ENCODE assay signal across 8 cellular contexts in the genomic region with DNA sequence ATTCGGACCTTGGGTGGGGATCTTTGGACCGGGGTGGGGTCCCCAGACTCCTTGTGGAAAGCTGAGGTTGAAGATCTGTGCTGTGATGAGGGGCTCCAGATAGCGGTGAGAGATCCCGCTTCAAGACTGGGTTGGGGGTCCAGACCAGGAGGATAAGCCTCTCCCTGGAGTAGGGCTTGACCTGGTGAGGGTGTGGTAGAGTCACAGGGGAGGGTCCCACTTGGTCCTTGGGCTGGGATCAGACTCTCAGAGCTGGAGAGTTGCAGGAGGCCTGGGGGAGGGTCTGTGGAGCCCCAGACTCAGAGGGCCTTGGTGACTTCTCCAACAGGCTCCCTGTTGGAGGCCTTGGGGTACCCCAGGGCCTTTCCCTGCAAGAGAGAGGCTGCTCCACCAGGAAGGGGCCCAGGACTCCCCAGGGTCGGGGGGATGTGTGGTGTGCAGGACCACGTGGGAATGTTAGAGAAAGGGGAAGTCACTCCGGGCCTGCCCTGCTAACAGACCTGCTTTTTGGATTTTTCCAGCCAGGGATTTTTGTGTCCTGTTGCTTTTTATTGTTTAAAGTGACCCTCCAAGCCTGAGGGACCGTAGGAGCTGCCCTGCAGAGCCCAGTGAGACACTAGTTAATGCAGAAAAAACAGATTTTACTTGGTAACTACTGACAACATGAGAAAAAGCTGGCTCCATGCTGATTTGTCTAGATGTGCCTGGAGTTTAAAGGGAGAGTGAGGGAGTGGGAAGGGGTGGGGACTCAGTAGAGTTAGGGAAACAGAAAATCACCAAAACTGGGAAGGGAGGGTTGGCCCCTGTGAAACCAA. TPM values are rescaled to one million over a fixed set of nuclear protein-coding genes. Genes with fewer than 3 reads are reported as not detected.
DNase-seq lines count a peak whose midpoint lies in the region; ATAC-seq and TF ChIP-seq lines count a peak whose summit lies in the region.

No MANE protein-coding gene starts in this region.

- H3K4me3 ChIP-seq in GM12875 (ENCODE audit: low read depth, low read length) (peak overlapping the region; percentile 89), PC-3 (ENCODE audit: low read length) (peak overlapping the region; percentile 93), cardiac fibroblast (replicated peaks in 1 of 2; ENCODE audit: low read depth in 2 of 2, low read length in 2 of 2) (peak overlapping the region; percentile 78 to 80)

- peak overlapping the region; percentile 25 for H3K27ac ChIP-seq in PC-3 (ENCODE audit: low read length)

- in situ Hi-C loops in ACHN (cut with HindIII; ENCODE audit: low pct_ligation_motif_present, low pct_unique_long_range_greater_than_20kb, low sequenced_read_pairs): no loop called here

- peak overlapping the region; percentile 100 for H3K4me2 ChIP-seq in PC-3 (ENCODE audit: low read length)

- H4K20me1 ChIP-seq in PC-3 (ENCODE audit: low read length): no peaks in the 10 kb centered on the region

- H3F3A ChIP-seq in PC-3 (ENCODE audit: low read length, unreplicated experiment): no peaks in the 10 kb centered on the region

- BruUV-seq in PC-3 (replicated peaks; lab: Mats Ljungman, UMichigan): TSS peak; percentile 63

- ATAC-seq in PC-3 (peak; percentile 51), HG03280 (IDR thresholded peaks at IDR 0.05; ENCODE audit: unreplicated experiment) (no peak)
- peak; percentile 31 for ATAC-seq in stimulated activated effector memory CD8-positive, alpha-beta T cell treated with anti-CD3 and anti-CD28 coated beads, Interleukin-12 subunit alpha, Interleukin-12 subunit beta, amount 100 ng/mL, for 72 hours

- DNase-seq in ACHN: peak; percentile 44
- no peak for DNase-seq in PC-3
- peak; percentile 76 to 84 for DNase-seq in cardiac fibroblast (ENCODE audit: low read depth in 2 of 2)
- DNase-seq in kidney tubule cell (ENCODE audit: low spot score): peak; percentile 40
- peak in 1 of 2 donors; percentile 63 for DNase-seq in stimulated activated effector memory CD8-positive, alpha-beta T cell treated with anti-CD3 and anti-CD28 coated beads, Interleukin-12 subunit alpha, Interleukin-12 subunit beta, amount 100 ng/mL, for 72 hours (ENCODE audit: low spot score in 2 of 2)
- no peak for DNase-seq in cerebellum (ENCODE audit: low spot score)

- POLR2A ChIA-PET in PC-3 (lab: Charles Lee; ENCODE audit: unreplicated experiment): no interaction called here

- peak overlapping the region; percentile 91 for H2AFZ ChIP-seq in PC-3 (ENCODE audit: low read length)

- peak overlapping the region; percentile 98 for H3K27ac Mint-ChIP-seq in stimulated activated effector memory CD8-positive, alpha-beta T cell treated with anti-CD3 and anti-CD28 coated beads, Interleukin-12 subunit alpha, Interleukin-12 subunit beta, amount 100 ng/mL, for 72 hours

- peak overlapping the region; percentile 95 for H3K9ac ChIP-seq in PC-3 (ENCODE audit: low read length)

- intact Hi-C loops in PC-3 (cut with micrococcal nuclease): no loop called here

- TF ChIP-seq CTCF in GM12875 (IDR thresholded peaks at IDR 0.05; ENCODE audit: borderline replicate concordance, insufficient read depth, low read depth, low read length): no peak
- TF ChIP-seq CTCF in PC-3 (conservative IDR thresholded peaks at IDR 0.05; ENCODE audit: low read depth, low read length): no peak
- no peak for TF ChIP-seq CTCF in cardiac fibroblast (IDR thresholded peaks at IDR 0.05; ENCODE audit: low read depth, low read length)

- peaks cover 23% of the 10 kb centered on the region for H3K4me1 ChIP-seq in PC-3 (ENCODE audit: insufficient read depth, low read length)

- no peaks in the 10 kb centered on the region for H3K9me2 ChIP-seq in PC-3 (replicated peaks; ENCODE audit: low read length)

- no peaks in the 10 kb centered on the region for H3K9me3 Mint-ChIP-seq in stimulated activated effector memory CD8-positive, alpha-beta T cell treated with anti-CD3 and anti-CD28 coated beads, Interleukin-12 subunit alpha, Interleukin-12 subunit beta, amount 100 ng/mL, for 72 hours

- H3K36me3 ChIP-seq in PC-3 (ENCODE audit: low read depth, low read length): no peaks in the 10 kb centered on the region

- CTCF ChIA-PET in PC-3 (lab: Charles Lee): interaction anchor here (0.5 kb wide), 1 partner anchor 14 kb away, joined by 14 read pairs; no protein-coding TSS in a partner anchor

- H3K79me2 ChIP-seq in PC-3 (ENCODE audit: low read length): peaks cover 38% of the 10 kb centered on the region

- H3K36me3 Mint-ChIP-seq in stimulated activated effector memory CD8-positive, alpha-beta T cell treated with anti-CD3 and anti-CD28 coated beads, Interleukin-12 subunit alpha, Interleukin-12 subunit beta, amount 100 ng/mL, for 72 hours: peaks cover 16% of the 10 kb centered on the region

- no peaks in the 10 kb centered on the region for H3K27me3 ChIP-seq in PC-3 (ENCODE audit: low read length)

- H3K9me3 ChIP-seq in PC-3 (ENCODE audit: low read length): no peaks in the 10 kb centered on the region

- H3K4me3 Mint-ChIP-seq in stimulated activated effector memory CD8-positive, alpha-beta T cell treated with anti-CD3 and anti-CD28 coated beads, Interleukin-12 subunit alpha, Interleukin-12 subunit beta, amount 100 ng/mL, for 72 hours: peak overlapping the region; percentile 92

- peaks cover 35% of the 10 kb centered on the region for H3K4me1 Mint-ChIP-seq in stimulated activated effector memory CD8-positive, alpha-beta T cell treated with anti-CD3 and anti-CD28 coated beads, Interleukin-12 subunit alpha, Interleukin-12 subunit beta, amount 100 ng/mL, for 72 hours

RNA-seq across cellular contexts. Expression of gene TXNRD2, which starts 0.7 kb away (rescaled TPM):
- total RNA-seq in PC-3 (2014; rRNA removed) (23.0 and 32.1 TPM in 2 replicates), cerebellum (9.5 TPM)

RNA-seq across cellular contexts. Expression of gene COMT, which starts 0.7 kb away (rescaled TPM):
- total RNA-seq in PC-3 (2014; rRNA removed) (204 and 205 TPM in 2 replicates), cerebellum (39.5 TPM)

Comparison
In these comparisons a context has a peak if more than half of its experiments do, and no peak if none do; other contexts are left out.
1. DNase-seq: peak in ACHN (single experiment), cardiac fibroblast (2 of 2) and kidney tubule cell (single experiment); none in PC-3 (single experiment) and cerebellum (single experiment).
2. Peak in every context shown above with its lines, with median percentiles within 50 percentile points of each other: H3K4me3 ChIP-seq.